In genomic region chr10:114486938-114487814, GRCh38 we compare ENCODE assay signal across 11 cellular contexts.
A peak's percentile ranks its signal among the peaks of the same experiment; 100 is the strongest.
DNase-seq lines count a peak whose midpoint lies in the region; ATAC-seq and TF ChIP-seq lines count a peak whose summit lies in the region.
"Had no signal": no experiment of that assay in that cellular context is flagged by ENCODE, and none has a peak within 500 bp of the region (broad histone marks: within the 10 kb centered on the region; RNA-seq: fewer than 3 reads in every experiment).

No MANE protein-coding gene starts in this region.

- no peak for TF ChIP-seq POLR2A in gastroesophageal sphincter (IDR thresholded peaks at IDR 0.05)

- in situ Hi-C loops in ACHN (cut with HindIII; ENCODE audit: low pct_ligation_motif_present, low pct_unique_long_range_greater_than_20kb, low sequenced_read_pairs): no loop called here

- H4K91ac ChIP-seq in mesenchymal stem cell (ENCODE audit: low read length): no peak overlapping the region

- H3K14ac ChIP-seq in mesenchymal stem cell (ENCODE audit: low read length in 2 of 2): no peak overlapping the region

- H3K27me3 ChIP-seq in gastroesophageal sphincter: no peaks in the 10 kb centered on the region
- no peaks in the 10 kb centered on the region for H3K27me3 ChIP-seq in mesenchymal stem cell (ENCODE audit: control insufficient read depth in 1 of 2, insufficient read depth in 1 of 2, low read length in 2 of 2)
- H3K27me3 ChIP-seq: neutrophil had no signal

- H2BK15ac ChIP-seq in mesenchymal stem cell (ENCODE audit: low read depth, poor library complexity, severe bottlenecking): no peak overlapping the region

- TF ChIP-seq CTCF in gastroesophageal sphincter (IDR thresholded peaks at IDR 0.05): no peak

- H3K36me3 ChIP-seq in gastroesophageal sphincter (peaks cover 0 to 40% of the 10 kb centered on the region in 2 donors), mesenchymal stem cell (ENCODE audit: control insufficient read depth in 1 of 2, insufficient read depth in 2 of 2, low read depth in 1 of 2, low read length in 2 of 2) (peaks cover 3 to 15% of the 10 kb centered on the region in 2 experiments)
- H3K36me3 ChIP-seq: neutrophil had no signal

- no peak for TF ChIP-seq EP300 in gastroesophageal sphincter (IDR thresholded peaks at IDR 0.05)

- H3K23ac ChIP-seq in mesenchymal stem cell (ENCODE audit: low read length in 2 of 2): no peak overlapping the region

- no peak overlapping the region for H2BK12ac ChIP-seq in mesenchymal stem cell (ENCODE audit: low read length in 2 of 2)

- H3K4me2 ChIP-seq in mesenchymal stem cell (ENCODE audit: low read length, poor library complexity, severe bottlenecking): no peak overlapping the region

- WGBS in gastroesophageal sphincter (ENCODE audit: low coverage in 1 of 2), 2 donors: 92 to 99% methylated on average over 7 to 10 of the region's 10 CpGs
- WGBS in mesenchymal stem cell: 93% methylated on average over 9 of the region's 10 CpGs

- H3K9ac ChIP-seq in mesenchymal stem cell (ENCODE audit: low read length): no peak overlapping the region

- peaks cover 2 to 49% (median 18%) of the 10 kb centered on the region in 3 donors for H3K4me1 ChIP-seq in gastroesophageal sphincter
- H3K4me1 ChIP-seq in mesenchymal stem cell (ENCODE audit: control insufficient read depth, insufficient read depth, low read depth, low read length): peaks cover 2% of the 10 kb centered on the region

- H3K4me3 ChIP-seq in gastroesophageal sphincter (no peak overlapping the region), mesenchymal stem cell (ENCODE audit: insufficient read depth in 1 of 2, low read depth in 1 of 2, low read length in 2 of 2) (no peak overlapping the region)

- H3K9me3 ChIP-seq in gastroesophageal sphincter: no peaks in the 10 kb centered on the region
- H3K9me3 ChIP-seq in mesenchymal stem cell (ENCODE audit: control insufficient read depth, low read length): peaks cover 6% of the 10 kb centered on the region
- H3K9me3 ChIP-seq: neutrophil had no signal

- no peak overlapping the region for H3K4ac ChIP-seq in mesenchymal stem cell (ENCODE audit: low read depth in 1 of 2, low read length in 2 of 2)

- H2AFZ ChIP-seq in mesenchymal stem cell (ENCODE audit: low read depth, low read length): no peak overlapping the region

- no peaks in the 10 kb centered on the region for H3K79me1 ChIP-seq in mesenchymal stem cell (replicated peaks; ENCODE audit: low read length, poor library complexity, severe bottlenecking)

- H3K27ac ChIP-seq in gastroesophageal sphincter: peak overlapping the region in 3 of 4 donors; percentile 24 to 74 (median 67)
- no peak overlapping the region for H3K27ac ChIP-seq in mesenchymal stem cell (ENCODE audit: low read length, poor library complexity, severe bottlenecking)
- H3K27ac ChIP-seq: neutrophil had no signal

- peak; percentile 70 for DNase-seq in ACHN
- peak; percentile 6 for DNase-seq in Daoy (ENCODE audit: low read depth)
- DNase-seq in RPMI8226: peak; percentile 48
- no peak for DNase-seq in hypothalamus (lab: John Stamatoyannopoulos, UW)
- no peak for DNase-seq in mesenchymal stem cell
- DNase-seq in NCI-H524 (lab: John Stamatoyannopoulos, UW): no peak
- DNase-seq: GDM1, OCI-M1 had no signal

- H2BK5ac ChIP-seq in mesenchymal stem cell (ENCODE audit: low read depth, low read length, poor library complexity, severe bottlenecking): no peak overlapping the region

- H2AK5ac ChIP-seq in mesenchymal stem cell (ENCODE audit: low read length, severe bottlenecking): no peak overlapping the region

- no peak overlapping the region for H2BK120ac ChIP-seq in mesenchymal stem cell (ENCODE audit: low read depth, low read length)

- ATAC-seq in gastroesophageal sphincter: no peak
- ATAC-seq in GM21723 (IDR thresholded peaks at IDR 0.05; ENCODE audit: unreplicated experiment): no peak

- no peak overlapping the region for H4K8ac ChIP-seq in mesenchymal stem cell (ENCODE audit: low read length)

- no peak overlapping the region for H3K18ac ChIP-seq in mesenchymal stem cell (ENCODE audit: low read depth in 1 of 2, low read length in 2 of 2)

Comparison
In these comparisons a context has a peak if more than half of its experiments do, and no peak if none do; other contexts are left out.
1. DNase-seq: peak in ACHN (single experiment), Daoy (single experiment) and RPMI8226 (single experiment); none in hypothalamus (0 of 51), mesenchymal stem cell (single experiment) and NCI-H524 (0 of 2).